22 cellular contexts compared by ENCODE assay signal in the genomic region with DNA sequence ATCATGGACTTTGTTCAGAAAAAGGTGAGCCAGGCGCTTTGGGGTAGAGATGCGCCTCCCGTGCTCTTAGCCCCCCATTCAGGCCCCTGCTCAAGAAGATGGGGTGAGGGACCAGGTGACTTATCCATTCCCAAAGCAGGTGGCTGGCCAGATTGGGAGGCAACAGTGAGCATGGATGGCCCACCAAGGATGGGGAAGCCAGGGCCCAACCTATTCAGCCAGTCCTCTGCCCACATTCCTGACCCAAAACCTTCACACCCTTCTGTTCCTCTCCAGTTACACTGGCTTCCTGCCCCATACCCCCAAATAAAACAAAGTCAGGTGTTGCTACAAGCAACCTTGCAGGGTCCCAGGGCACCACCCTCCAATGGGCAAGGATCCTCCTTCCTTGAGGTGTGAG. TPM values are rescaled to one million over a fixed set of nuclear protein-coding genes. Genes with fewer than 3 reads are reported as not detected.
DNase-seq lines count a peak whose midpoint lies in the region; ATAC-seq, FAIRE-seq and TF ChIP-seq lines count a peak whose summit lies in the region.
"Had no signal": no experiment of that assay in that cellular context is flagged by ENCODE, and none has a peak within 500 bp of the region (broad histone marks: within the 10 kb centered on the region; RNA-seq: fewer than 3 reads in every experiment).

No MANE protein-coding gene starts in this region.

- TF ChIP-seq CTCF in psoas muscle (IDR thresholded peaks at IDR 0.05) (no peak), kidney (IDR thresholded peaks at IDR 0.05; ENCODE audit: borderline replicate concordance, extremely low read depth, insufficient read depth) (no peak)

- H3K27me3 Mint-ChIP-seq in T-helper 17 cell, result no peaks in the 10 kb centered on the region
- H3K27me3 Mint-ChIP-seq in activated CD4-positive, alpha-beta T cell treated with anti-CD3 and anti-CD28 coated beads for 36 hours, result no peaks in the 10 kb centered on the region

- H3K27me3 ChIP-seq in psoas muscle (ENCODE audit: insufficient read depth in 3 of 3, low read length in 2 of 3), result no peaks in the 10 kb centered on the region
- no peaks in the 10 kb centered on the region for H3K27me3 ChIP-seq in stomach smooth muscle (ENCODE audit: control insufficient read depth in 1 of 2, insufficient read depth in 2 of 2, low read length in 2 of 2)

- H3K9me3 ChIP-seq in T-helper 17 cell (ENCODE audit: control insufficient read depth, low read length, poor library complexity, severe bottlenecking) (no peaks in the 10 kb centered on the region), psoas muscle (no peaks in the 10 kb centered on the region), stomach smooth muscle (ENCODE audit: control insufficient read depth in 2 of 2, low read length in 2 of 2) (no peaks in the 10 kb centered on the region), kidney (ENCODE audit: control insufficient read depth in 1 of 2, low read length in 2 of 2) (no peaks in the 10 kb centered on the region)
- H3K9me3 ChIP-seq: HAP-1 had no signal

- no peak for FAIRE-seq in kidney (lab: Jason Lieb, UNC)

- H3K9ac ChIP-seq in stomach smooth muscle (ENCODE audit: low read length in 2 of 2), result peak overlapping the region in 1 of 2 donors; percentile 9
- H3K9ac ChIP-seq in kidney (ENCODE audit: low read length in 2 of 2), result no peak overlapping the region

- no peak overlapping the region for H3K4me3 Mint-ChIP-seq in T-helper 17 cell
- H3K4me3 Mint-ChIP-seq in activated CD4-positive, alpha-beta T cell treated with anti-CD3 and anti-CD28 coated beads for 36 hours, result no peak overlapping the region
- H3K4me3 Mint-ChIP-seq: CD8-positive, alpha-beta T cell; IgD-negative memory B cell had no signal

- POLR2A ChIA-PET in activated CD4-positive, alpha-beta T cell treated with anti-CD3 and anti-CD28 coated beads for 36 hours (lab: Charles Lee), result no interaction called here

- CTCF ChIA-PET in activated CD4-positive, alpha-beta T cell treated with anti-CD3 and anti-CD28 coated beads for 36 hours (lab: Charles Lee), result no interaction called here

- no peaks in the 10 kb centered on the region for H3K9me3 Mint-ChIP-seq in activated CD4-positive, alpha-beta T cell treated with anti-CD3 and anti-CD28 coated beads for 36 hours (ENCODE audit: low read depth)
- H3K9me3 Mint-ChIP-seq: CD8-positive, alpha-beta T cell; IgD-negative memory B cell had no signal

- H3K4me1 Mint-ChIP-seq in T-helper 17 cell, result peaks cover 38% of the 10 kb centered on the region
- peaks cover 7% of the 10 kb centered on the region for H3K4me1 Mint-ChIP-seq in activated CD4-positive, alpha-beta T cell treated with anti-CD3 and anti-CD28 coated beads for 36 hours
- H3K4me1 Mint-ChIP-seq: IgD-negative memory B cell had no signal

- intact Hi-C loops in psoas muscle (cut with DNase I), result loop anchor here in 1 of 2 donors (5.0 kb wide), 2 partner anchors 38 to 58 kb away; no protein-coding TSS in a partner anchor
- intact Hi-C loops in kidney (cut with DNase I), result no loop called here
- intact Hi-C loops in activated CD4-positive, alpha-beta T cell treated with anti-CD3 and anti-CD28 coated beads for 36 hours (cut with DNase I, micrococcal nuclease), result no loop called here

- H3K4me1 ChIP-seq in psoas muscle, result peaks cover 44% of the 10 kb centered on the region
- H3K4me1 ChIP-seq in stomach smooth muscle (ENCODE audit: control insufficient read depth, insufficient read depth, low read length), result peaks cover 95% of the 10 kb centered on the region
- peaks cover 0 to 3% of the 10 kb centered on the region in 2 donors for H3K4me1 ChIP-seq in kidney (ENCODE audit: control insufficient read depth in 1 of 2, insufficient read depth in 1 of 2, low read depth in 1 of 2, low read length in 2 of 2)
- H3K4me1 ChIP-seq: HAP-1 had no signal

- H3K4me3 ChIP-seq in psoas muscle, result no peak overlapping the region
- H3K4me3 ChIP-seq in stomach smooth muscle (ENCODE audit: low read length in 2 of 2), result no peak overlapping the region
- no peak overlapping the region for H3K4me3 ChIP-seq in kidney (ENCODE audit: low read length in 2 of 2)
- H3K4me3 ChIP-seq: HAP-1 had no signal

- H3K27ac ChIP-seq in cingulate gyrus (ENCODE audit: low read depth, low read length) (peak overlapping the region; percentile 99), psoas muscle (peak overlapping the region; percentile 90), stomach smooth muscle (ENCODE audit: low read length) (peak overlapping the region; percentile 75), kidney (ENCODE audit: low read depth in 2 of 2, low read length in 2 of 2) (no peak overlapping the region)

- 92 to 98% (median 97%) methylated on average over 3 of the region's 3 CpGs for WGBS in psoas muscle, 3 donors

- ATAC-seq in T-helper 17 cell (no peak), psoas muscle (no peak), GM21619 (IDR thresholded peaks at IDR 0.05; ENCODE audit: unreplicated experiment) (no peak)
- ATAC-seq in activated CD4-positive, alpha-beta T cell treated with anti-CD3 and anti-CD28 coated beads for 36 hours, result no peak
- ATAC-seq: CD8-positive, alpha-beta T cell had no signal

- DNase-seq in T-helper 17 cell (no peak), psoas muscle (no peak), NCI-H1436 (lab: John Stamatoyannopoulos, UW) (no peak), kidney (no peak)
- no peak for DNase-seq in activated CD4-positive, alpha-beta T cell treated with anti-CD3 and anti-CD28 coated beads for 36 hours
- DNase-seq: ACHN; AML-193; CD8-positive, alpha-beta T cell; DMS79 treated with DMSO at 0.1 percent for 48 hours; Kasumi-1; MM.1S; NCI-H1092 treated with DMSO at 0.1 percent for 48 hours; NCI-H1694; NCI-H345; NCI-H526; NK-92 treated with Interleukin-12 subunit alpha and Interleukin-12 subunit beta, amount 100 ng/mL, for 24 hours; SHP77 had no signal

- H3K36me3 Mint-ChIP-seq in T-helper 17 cell (ENCODE audit: low read depth), result peaks cover 3% of the 10 kb centered on the region
- no peaks in the 10 kb centered on the region for H3K36me3 Mint-ChIP-seq in activated CD4-positive, alpha-beta T cell treated with anti-CD3 and anti-CD28 coated beads for 36 hours (ENCODE audit: low read depth)
- H3K36me3 Mint-ChIP-seq: CD8-positive, alpha-beta T cell; IgD-negative memory B cell had no signal

- peak overlapping the region; percentile 86 for H3K27ac Mint-ChIP-seq in T-helper 17 cell
- H3K27ac Mint-ChIP-seq in activated CD4-positive, alpha-beta T cell treated with anti-CD3 and anti-CD28 coated beads for 36 hours, result no peak overlapping the region
- H3K27ac Mint-ChIP-seq: CD8-positive, alpha-beta T cell; IgD-negative memory B cell had no signal

- H3K36me3 ChIP-seq in psoas muscle (ENCODE audit: insufficient read depth in 1 of 2, low read depth in 1 of 2), result no peaks in the 10 kb centered on the region
- H3K36me3 ChIP-seq in stomach smooth muscle (ENCODE audit: control insufficient read depth in 2 of 2, insufficient read depth in 2 of 2, low read length in 2 of 2), result peaks cover 4 to 11% of the 10 kb centered on the region in 2 donors
- H3K36me3 ChIP-seq in kidney (ENCODE audit: control insufficient read depth in 1 of 2, insufficient read depth in 2 of 2, low read length in 2 of 2), result no peaks in the 10 kb centered on the region
- H3K36me3 ChIP-seq: HAP-1 had no signal

RNA-seq across cellular contexts. Expression of a gene that starts 44.4 kb away (rescaled TPM):
- total RNA-seq in T-helper 17 cell, result 10 to 100 TPM; 20.3 to 28.7 TPM
- total RNA-seq in psoas muscle, result 10 to 100 TPM in 1 of 4 donors, 1 to 10 TPM in 3; 6.3 to 35.0 (median 8.6) TPM
- 10 to 100 TPM; 10.7 to 11.7 (median 11.6) TPM for polyA plus RNA-seq in psoas muscle
- 65.4 TPM for total RNA-seq in kidney
- 28.2 TPM for polyA plus RNA-seq in kidney (ENCODE audit: insufficient read depth, low read depth, low replicate concordance)
- total RNA-seq in activated CD4-positive, alpha-beta T cell treated with anti-CD3 and anti-CD28 coated beads for 36 hours, result under 1 TPM; 0.85 to 0.91 TPM
- polyA plus RNA-seq: IgD-negative memory B cell had no signal

Comparison
In these comparisons a context has a peak if more than half of its experiments do, and no peak if none do; other contexts are left out.
1. H3K27ac ChIP-seq: peak in cingulate gyrus (single experiment), psoas muscle (single experiment) and stomach smooth muscle (single experiment); none in kidney (0 of 2).